In the genomic region with DNA sequence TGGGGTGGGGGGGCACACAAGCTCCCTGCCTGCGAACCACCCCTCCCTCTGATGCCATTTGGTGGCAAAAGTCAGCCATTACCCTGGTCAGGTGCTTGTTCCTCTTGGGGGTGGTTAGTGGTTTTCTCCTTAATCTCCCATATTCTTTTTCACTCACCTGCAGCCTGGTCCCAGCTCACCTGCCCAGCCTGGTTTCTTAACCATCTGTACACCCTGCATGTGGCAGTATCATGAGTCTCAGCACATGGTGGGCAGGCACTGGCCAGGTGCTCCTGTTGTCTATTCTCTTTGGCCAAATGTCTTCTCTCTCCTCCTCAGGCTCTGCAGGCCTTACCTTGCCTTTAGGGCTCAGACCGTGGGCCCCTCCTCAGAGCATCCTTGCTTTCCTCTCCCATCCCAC, we compare ENCODE assay signal across 11 cellular contexts. TPM values are rescaled to one million over a fixed set of nuclear protein-coding genes. Genes with fewer than 3 reads are reported as not detected.
A peak's percentile ranks its signal among the peaks of the same experiment; 100 is the strongest.
DNase-seq lines count a peak whose midpoint lies in the region; ATAC-seq and TF ChIP-seq lines count a peak whose summit lies in the region.
"Had no signal": no experiment of that assay in that cellular context is flagged by ENCODE, and none has a peak within 500 bp of the region (broad histone marks: within the 10 kb centered on the region; RNA-seq: fewer than 3 reads in every experiment).

No MANE protein-coding gene starts in this region.

- no peak overlapping the region for H2BK12ac ChIP-seq in neuronal stem cell (ENCODE audit: low read length)

- no peak overlapping the region for H4K8ac ChIP-seq in neuronal stem cell (ENCODE audit: low read depth, low read length)

- H3K4me3 Mint-ChIP-seq in activated T-cell treated with anti-CD3 and anti-CD28 coated beads, Interleukin-2, amount 50 U/mL, for 72 hours = peak overlapping the region; percentile 3 to 25
- H3K4me3 Mint-ChIP-seq in T-helper 17 cell = peak overlapping the region; percentile 78
- H3K4me3 Mint-ChIP-seq in stimulated activated memory B cell treated with anti-CD40 and anti-IgM and Interleukin-4, amounts not matched to agents 10 μg/mL and 1 μg/mL and 100 μg/mL, for 72 hours = no peak overlapping the region

- no peak overlapping the region for H2AK5ac ChIP-seq in neuronal stem cell (ENCODE audit: low read depth, low read length)

- no peak overlapping the region for H3K18ac ChIP-seq in neuronal stem cell (ENCODE audit: low read length)

- H3K9me3 ChIP-seq in T-helper 17 cell (ENCODE audit: control insufficient read depth, low read length, poor library complexity, severe bottlenecking) = no peaks in the 10 kb centered on the region
- H3K9me3 ChIP-seq in esophagus squamous epithelium = no peaks in the 10 kb centered on the region
- H3K9me3 ChIP-seq in neuronal stem cell (replicated peaks in 1 of 2; ENCODE audit: control insufficient read depth in 2 of 2, insufficient read depth in 1 of 2, low read depth in 1 of 2, low read length in 2 of 2) = no peaks in the 10 kb centered on the region
- H3K9me3 ChIP-seq: adrenal gland had no signal

- H3K23ac ChIP-seq in neuronal stem cell (ENCODE audit: low read depth, low read length, poor library complexity) = no peak overlapping the region

- TF ChIP-seq POLR2A in esophagus squamous epithelium (IDR thresholded peaks at IDR 0.05) = no peak

- no peak for TF ChIP-seq CTCF in esophagus squamous epithelium (IDR thresholded peaks at IDR 0.05)

- H3K36me3 ChIP-seq in esophagus squamous epithelium (peaks cover 0 to 2% (median 0%) of the 10 kb centered on the region in 3 donors), neuronal stem cell (replicated peaks in 1 of 2; ENCODE audit: control insufficient read depth in 2 of 2, insufficient read depth in 2 of 2, low read length in 2 of 2) (peaks cover 0 to 3% of the 10 kb centered on the region in 2 donors)
- H3K36me3 ChIP-seq: adrenal gland had no signal

- peaks cover 68 to 90% (median 81%) of the 10 kb centered on the region in 3 donors for H3K4me1 ChIP-seq in esophagus squamous epithelium
- H3K4me1 ChIP-seq in neuronal stem cell (ENCODE audit: control insufficient read depth in 2 of 2, insufficient read depth in 1 of 2, low read depth in 1 of 2, low read length in 2 of 2) = peaks cover 6 to 20% of the 10 kb centered on the region in 2 donors

- no peak overlapping the region for H3K14ac ChIP-seq in neuronal stem cell (ENCODE audit: low read length)

- H3K27me3 Mint-ChIP-seq in activated T-cell treated with anti-CD3 and anti-CD28 coated beads, Interleukin-2, amount 50 U/mL, for 72 hours (ENCODE audit: low read depth) = no peaks in the 10 kb centered on the region
- H3K27me3 Mint-ChIP-seq in T-helper 17 cell = no peaks in the 10 kb centered on the region
- H3K27me3 Mint-ChIP-seq in stimulated activated memory B cell treated with anti-CD40 and anti-IgM and Interleukin-4, amounts not matched to agents 10 μg/mL and 1 μg/mL and 100 μg/mL, for 72 hours = no peaks in the 10 kb centered on the region

- no peak overlapping the region for H3K9ac ChIP-seq in neuronal stem cell (ENCODE audit: low read depth, low read length, poor library complexity)

- H2BK120ac ChIP-seq in neuronal stem cell (ENCODE audit: low read depth, low read length) = no peak overlapping the region

- no peak for DNase-seq in activated T-cell treated with anti-CD3 and anti-CD28 coated beads, Interleukin-2, amount 50 U/mL, for 72 hours
- no peak for DNase-seq in activated T-cell treated with anti-CD3 and anti-CD28 coated beads for 4 hours
- DNase-seq in T-helper 17 cell = no peak
- no peak for DNase-seq in esophagus squamous epithelium (lab: John Stamatoyannopoulos, UW)
- DNase-seq in neuronal stem cell (ENCODE audit: low spot score) = no peak
- DNase-seq in NOMO-1 treated with DMSO at 0.1 percent for 48 hours (lab: John Stamatoyannopoulos, UW; ENCODE audit: unreplicated experiment) = no peak
- DNase-seq in cerebellar cortex (ENCODE audit: low spot score) = no peak
- DNase-seq: activated CD4-positive, CD25-positive, alpha-beta regulatory T cell; NCI-H2081 had no signal

- peak overlapping the region; percentile 1 for H3K27ac Mint-ChIP-seq in activated T-cell treated with anti-CD3 and anti-CD28 coated beads, Interleukin-2, amount 50 U/mL, for 72 hours
- H3K27ac Mint-ChIP-seq in T-helper 17 cell = peak overlapping the region; percentile 92
- peak overlapping the region; percentile 96 for H3K27ac Mint-ChIP-seq in stimulated activated memory B cell treated with anti-CD40 and anti-IgM and Interleukin-4, amounts not matched to agents 10 μg/mL and 1 μg/mL and 100 μg/mL, for 72 hours

- H2BK5ac ChIP-seq in neuronal stem cell (ENCODE audit: low read length) = no peak overlapping the region

- H3K79me1 ChIP-seq in neuronal stem cell (ENCODE audit: low read depth, low read length) = no peaks in the 10 kb centered on the region

- peaks cover under 1 to 2% of the 10 kb centered on the region in 2 donors for H3K36me3 Mint-ChIP-seq in activated T-cell treated with anti-CD3 and anti-CD28 coated beads, Interleukin-2, amount 50 U/mL, for 72 hours (ENCODE audit: insufficient read depth in 2 of 2)
- peaks cover 6% of the 10 kb centered on the region for H3K36me3 Mint-ChIP-seq in T-helper 17 cell (ENCODE audit: low read depth)
- H3K36me3 Mint-ChIP-seq in stimulated activated memory B cell treated with anti-CD40 and anti-IgM and Interleukin-4, amounts not matched to agents 10 μg/mL and 1 μg/mL and 100 μg/mL, for 72 hours = peaks cover 9% of the 10 kb centered on the region

- H2AFZ ChIP-seq in neuronal stem cell (ENCODE audit: low read length) = no peak overlapping the region

- H3K4me1 Mint-ChIP-seq in activated T-cell treated with anti-CD3 and anti-CD28 coated beads, Interleukin-2, amount 50 U/mL, for 72 hours (ENCODE audit: low read depth) = peaks cover 88% of the 10 kb centered on the region
- peaks cover 66% of the 10 kb centered on the region for H3K4me1 Mint-ChIP-seq in T-helper 17 cell
- peaks cover 81% of the 10 kb centered on the region for H3K4me1 Mint-ChIP-seq in stimulated activated memory B cell treated with anti-CD40 and anti-IgM and Interleukin-4, amounts not matched to agents 10 μg/mL and 1 μg/mL and 100 μg/mL, for 72 hours

- no peak overlapping the region for H2BK15ac ChIP-seq in neuronal stem cell (ENCODE audit: low read length)

- no peaks in the 10 kb centered on the region for H3K9me3 Mint-ChIP-seq in activated T-cell treated with anti-CD3 and anti-CD28 coated beads, Interleukin-2, amount 50 U/mL, for 72 hours
- H3K9me3 Mint-ChIP-seq in stimulated activated memory B cell treated with anti-CD40 and anti-IgM and Interleukin-4, amounts not matched to agents 10 μg/mL and 1 μg/mL and 100 μg/mL, for 72 hours = no peaks in the 10 kb centered on the region

- H3K4me3 ChIP-seq in esophagus squamous epithelium (no peak overlapping the region), neuronal stem cell (ENCODE audit: low read length in 2 of 2) (no peak overlapping the region)
- H3K4me3 ChIP-seq: adrenal gland had no signal

- H4K91ac ChIP-seq in neuronal stem cell (ENCODE audit: low read depth, low read length, poor library complexity) = no peak overlapping the region

- H3K27me3 ChIP-seq in esophagus squamous epithelium (no peaks in the 10 kb centered on the region), neuronal stem cell (ENCODE audit: control insufficient read depth in 3 of 3, insufficient read depth in 3 of 3, low read depth in 1 of 3, low read length in 3 of 3) (no peaks in the 10 kb centered on the region)
- H3K27me3 ChIP-seq: adrenal gland had no signal

- H3K4ac ChIP-seq in neuronal stem cell (ENCODE audit: low read length) = no peak overlapping the region

- 80 to 98% methylated on average over 2 of the region's 2 CpGs for WGBS in esophagus squamous epithelium, 2 donors
- no CpG with 5 or more reads among the region's 2 CpGs for WGBS in neuronal stem cell (ENCODE audit: extremely low coverage in 2 of 2, insufficient read length in 2 of 2, insufficient replicate concordance in 1 of 2), 2 donors

- intact Hi-C loops in esophagus squamous epithelium (cut with DNase I) = no loop called here

- no peak for ATAC-seq in activated T-cell treated with anti-CD3 and anti-CD28 coated beads, Interleukin-2, amount 50 U/mL, for 72 hours (replicated peaks in 1 of 2)
- no peak for ATAC-seq in T-helper 17 cell
- ATAC-seq in stimulated activated memory B cell treated with anti-CD40 and anti-IgM and Interleukin-4, amounts not matched to agents 10 μg/mL and 1 μg/mL and 100 μg/mL, for 72 hours = no peak

- peak overlapping the region; percentile 68 to 96 (median 93) for H3K27ac ChIP-seq in esophagus squamous epithelium
- no peak overlapping the region for H3K27ac ChIP-seq in neuronal stem cell (replicated peaks; ENCODE audit: low read length)

- no peak overlapping the region for H3K4me2 ChIP-seq in neuronal stem cell (ENCODE audit: insufficient read depth, low read length, poor library complexity, severe bottlenecking)

RNA-seq across cellular contexts. Expression of gene OGDH, which starts 30.5 kb away (rescaled TPM):
- 10 to 100 TPM; 79.6 to 82.7 TPM for total RNA-seq in activated T-cell treated with anti-CD3 and anti-CD28 coated beads, Interleukin-2, amount 50 U/mL, for 72 hours
- total RNA-seq in T-helper 17 cell (100 to 1,000 TPM; 130 to 134 TPM), esophagus squamous epithelium (100 to 1,000 TPM in 1 of 4 donors, 10 to 100 TPM in 3; 68.9 to 102 (median 89.5) TPM)
- polyA plus RNA-seq in neuronal stem cell (2013, experiment 1 of 2) = 31.6 TPM
- polyA plus RNA-seq in neuronal stem cell (2013, experiment 2 of 2) = 31.1 TPM

RNA-seq across cellular contexts. Expression of gene TMED4, which starts 54.9 kb away (rescaled TPM):
- 10 to 100 TPM; 73.6 to 79.8 TPM for total RNA-seq in activated T-cell treated with anti-CD3 and anti-CD28 coated beads, Interleukin-2, amount 50 U/mL, for 72 hours
- total RNA-seq in T-helper 17 cell = 100 to 1,000 TPM in 1 of 2 donors, 10 to 100 TPM in 1; 99.2 to 112 TPM
- total RNA-seq in esophagus squamous epithelium = 100 to 1,000 TPM in 2 of 4 donors, 10 to 100 TPM in 2; 68.0 to 123 (median 102) TPM
- 59.8 TPM for polyA plus RNA-seq in neuronal stem cell (2013, experiment 1 of 2)
- 59.6 TPM for polyA plus RNA-seq in neuronal stem cell (2013, experiment 2 of 2)

Comparison
In these comparisons a context has a peak if more than half of its experiments do, and no peak if none do; other contexts are left out.
1. H3K27ac Mint-ChIP-seq: peak in every context shown above with its lines; median percentile 96 in stimulated activated memory B cell treated with anti-CD40 and anti-IgM and Interleukin-4, amounts not matched to agents 10 μg/mL and 1 μg/mL and 100 μg/mL, for 72 hours; 92 in T-helper 17 cell; 1 in activated T-cell treated with anti-CD3 and anti-CD28 coated beads, Interleukin-2, amount 50 U/mL, for 72 hours.